In genomic region chr22:41181349-41182241, GRCh38 we compare ENCODE assay signal across 1 cellular context.
TF ChIP-seq lines count a peak whose summit lies in the region.

No MANE protein-coding gene starts in this region.

TF ChIP-seq in GM23338, 12 proteins besides CTCF, POLR2A, EP300 and RAD21 (continued from another document):
- TF ChIP-seq REST (IDR thresholded peaks at IDR 0.05; ENCODE audit: unreplicated experiment): no peak
- no peak for TF ChIP-seq EZH2phosphoT487 (IDR thresholded peaks at IDR 0.05; ENCODE audit: unreplicated experiment)
